ENCODE assay signal across 16 cellular contexts in genomic region chr13:66543780-66544179, GRCh38.
A peak's percentile ranks its signal among the peaks of the same experiment; 100 is the strongest.
DNase-seq lines count a peak whose midpoint lies in the region; ATAC-seq, FAIRE-seq and TF ChIP-seq lines count a peak whose summit lies in the region.
"Had no signal": no experiment of that assay in that cellular context is flagged by ENCODE, and none has a peak within 500 bp of the region (broad histone marks: within the 10 kb centered on the region; RNA-seq: fewer than 3 reads in every experiment).

No MANE protein-coding gene starts in this region.

- H3K27ac ChIP-seq in HepG2 (ENCODE audit: extremely low read length, insufficient read depth, low read length), result no peak overlapping the region
- H3K27ac ChIP-seq in right lobe of liver, result no peak overlapping the region
- H3K27ac ChIP-seq: psoas muscle had no signal

- no peak for TF ChIP-seq RAD21 in HepG2 (CRISPR knock-in tag; IDR thresholded peaks at IDR 0.05)

- no peaks in the 10 kb centered on the region for H4K20me1 ChIP-seq in HepG2 (ENCODE audit: insufficient read depth, low read length)

- H3K9me3 ChIP-seq in HepG2 (ENCODE audit: low read length) (no peaks in the 10 kb centered on the region), right lobe of liver (no peaks in the 10 kb centered on the region)
- H3K9me3 ChIP-seq: psoas muscle had no signal

- no peak overlapping the region for H2AFZ ChIP-seq in HepG2 (ENCODE audit: low read length)

- intact Hi-C loops in HepG2 (cut with micrococcal nuclease; ENCODE audit: unreplicated experiment), result no loop called here
- intact Hi-C loops in right lobe of liver (cut with DNase I), result no loop called here

- H3K36me3 ChIP-seq in HepG2 (replicated peaks in 1 of 2; ENCODE audit: control insufficient read depth in 1 of 2, insufficient read depth in 2 of 2, low read length in 2 of 2) (no peaks in the 10 kb centered on the region), right lobe of liver (no peaks in the 10 kb centered on the region)

- no peaks in the 10 kb centered on the region for H3K79me2 ChIP-seq in HepG2 (ENCODE audit: insufficient read depth, low read length)

- DNase-seq in HepG2 (ENCODE audit: low spot score) (no peak), right lobe of liver (no peak), astrocyte of the spinal cord (ENCODE audit: low read depth, low spot score) (no peak), GM13976 (ENCODE audit: low spot score) (no peak), KG1 (lab: John Stamatoyannopoulos, UW) (no peak)
- DNase-seq in Jurkat, Clone E6-1 (ENCODE audit: low read depth, low spot score), result peak; percentile 15
- DNase-seq: DMS79, immature natural killer cell, NCI-H1048, NCI-H345, psoas muscle, SHP77 treated with DMSO at 0.1 percent for 48 hours had no signal

- 0% methylated on average over 1 of the region's 1 CpG for WGBS in HepG2 (ENCODE audit: low lambda C conversion rate)
- 40% methylated on average over 1 of the region's 1 CpG for WGBS in right lobe of liver (ENCODE audit: insufficient coverage, low coverage, low lambda C conversion rate, missing lambda C conversion rate)

- no TSS peak for BruUV-seq in HepG2 (replicated peaks; lab: Mats Ljungman, UMichigan)

- H3K27me3 ChIP-seq in HepG2 (ENCODE audit: control insufficient read depth in 1 of 2, insufficient read depth in 2 of 2, low read length in 2 of 2), result no peaks in the 10 kb centered on the region
- no peaks in the 10 kb centered on the region for H3K27me3 ChIP-seq in right lobe of liver

- CTCF ChIA-PET in HepG2 (lab: Yijun Ruan, JAX; ENCODE audit: low intra/inter-chr PET ratio, low total read pairs), result no interaction called here

- ATAC-seq in HepG2 (peak; percentile 84), right lobe of liver (no peak), GM21717 (IDR thresholded peaks at IDR 0.05; ENCODE audit: unreplicated experiment) (no peak), HG03139 (IDR thresholded peaks at IDR 0.05; ENCODE audit: unreplicated experiment) (no peak)
- ATAC-seq: psoas muscle; stimulated activated memory B cell treated with anti-CD40 and anti-IgM and Interleukin-4, amounts not matched to agents 10 μg/mL and 1 μg/mL and 100 μg/mL, for 72 hours had no signal

- POLR2A ChIA-PET in HepG2 (lab: Yijun Ruan, JAX), result no interaction called here

- no peak overlapping the region for H3K4me2 ChIP-seq in HepG2 (ENCODE audit: low read depth, low read length)

- no peak for TF ChIP-seq EP300 in HepG2 (IDR thresholded peaks at IDR 0.05; ENCODE audit: low read depth in 2 of 2, low read length in 2 of 2)
- no peak for TF ChIP-seq EP300 in HepG2 (CRISPR knock-in tag; IDR thresholded peaks at IDR 0.05; ENCODE audit: borderline replicate concordance)

- no peak overlapping the region for H3K4me3 ChIP-seq in HepG2 (replicated peaks in 1 of 3; ENCODE audit: insufficient read depth in 1 of 3, low read depth in 2 of 3, low read length in 3 of 3)
- H3K4me3 ChIP-seq in right lobe of liver, result no peak overlapping the region
- no peak overlapping the region for H3K4me3 ChIP-seq in Jurkat, Clone E6-1 (ENCODE audit: low read length)
- no peak overlapping the region for H3K4me3 ChIP-seq in astrocyte of the spinal cord (ENCODE audit: low read depth, low read length)
- H3K4me3 ChIP-seq: psoas muscle had no signal

- TF ChIP-seq CTCF in HepG2 (CRISPR knock-in tag; IDR thresholded peaks at IDR 0.05) (no peak), right lobe of liver (IDR thresholded peaks at IDR 0.05) (peak in 2 of 4 donors; percentile 10 to 19), astrocyte of the spinal cord (IDR thresholded peaks at IDR 0.05; ENCODE audit: low read depth, low read length) (peak; percentile 16), GM13976 (IDR thresholded peaks at IDR 0.05; ENCODE audit: borderline replicate concordance, control extremely low read depth, extremely low read depth, insufficient read depth, missing control alignments) (no peak)

- in situ Hi-C loops in HepG2 (cut with HindIII; ENCODE audit: extremely low pct_ligation_motif_present, low pct_unique_long_range_greater_than_20kb) (no loop called here), astrocyte of the spinal cord (cut with HindIII; ENCODE audit: low sequenced_read_pairs) (no loop called here), GM13976 (cut with MboI; ENCODE audit: low sequenced_read_pairs, unreplicated experiment) (no loop called here)

- FAIRE-seq in HepG2 (lab: Jason Lieb, UNC), result no peak
- FAIRE-seq: colon had no signal

- TF ChIP-seq POLR2A in HepG2 (IDR thresholded peaks at IDR 0.05; ENCODE audit: insufficient read depth in 1 of 2, low read depth in 2 of 2, low read length in 2 of 2) (no peak), right lobe of liver (IDR thresholded peaks at IDR 0.05) (no peak)

- H3K9ac ChIP-seq in HepG2 (ENCODE audit: insufficient read depth, low read depth, low read length), result no peak overlapping the region

- H3K4me1 ChIP-seq in HepG2 (ENCODE audit: insufficient read depth, low read length) (no peaks in the 10 kb centered on the region), right lobe of liver (no peaks in the 10 kb centered on the region)
- H3K4me1 ChIP-seq: psoas muscle had no signal

TF ChIP-seq in HepG2, 621 proteins besides CTCF, POLR2A, EP300 and RAD21:
- TF ChIP-seq HMGA1 (CRISPR knock-in tag; conservative IDR thresholded peaks at IDR 0.05) (no peak), STAG1 (CRISPR knock-in tag; IDR thresholded peaks at IDR 0.05) (peak; percentile 7; the same call in 1 of the 2 replicates), ZNF556 (CRISPR knock-in tag; IDR thresholded peaks at IDR 0.05; ENCODE audit: borderline replicate concordance) (no peak), ZNF207 (IDR thresholded peaks at IDR 0.05; ENCODE audit: borderline replicate concordance) (no peak)
TF ChIP-seq in HepG2: peak in this region for 1.
